In genomic region chr20:31862157-31862470, GRCh38 we compare ENCODE assay signal across 9 cellular contexts. TPM values are rescaled to one million over a fixed set of nuclear protein-coding genes. Genes with fewer than 3 reads are reported as not detected.
DNase-seq lines count a peak whose midpoint lies in the region; ATAC-seq and TF ChIP-seq lines count a peak whose summit lies in the region.
"Had no signal": no experiment of that assay in that cellular context is flagged by ENCODE, and none has a peak within 500 bp of the region (broad histone marks: within the 10 kb centered on the region; RNA-seq: fewer than 3 reads in every experiment).

No MANE protein-coding gene starts in this region.

- H3K4me3 ChIP-seq in mesendoderm (ENCODE audit: low read length), result peak overlapping the region; percentile 2

- H2BK120ac ChIP-seq in mesendoderm (ENCODE audit: low read depth, low read length), result no peak overlapping the region

- H3K4ac ChIP-seq in mesendoderm (ENCODE audit: low read depth, low read length), result no peak overlapping the region

- in situ Hi-C loops in GM13976 (cut with MboI; ENCODE audit: low sequenced_read_pairs, unreplicated experiment), result no loop called here

- no peak overlapping the region for H4K5ac ChIP-seq in mesendoderm (ENCODE audit: low read length)

- H2AK5ac ChIP-seq in mesendoderm (ENCODE audit: low read length), result no peak overlapping the region

- peaks cover 4% of the 10 kb centered on the region for H3K4me1 ChIP-seq in mesendoderm (ENCODE audit: control insufficient read depth, low read depth, low read length)

- H3K4me3 Mint-ChIP-seq in stimulated activated naive CD8-positive, alpha-beta T cell treated with anti-CD3 and anti-CD28 coated beads, Interleukin-15, Interleukin-2, amounts not matched to agents 100 ng/mL and 50 ng/mL, for 24 hours, result peak overlapping the region; percentile 5
- peak overlapping the region; percentile 56 for H3K4me3 Mint-ChIP-seq in activated T-helper 2 cell treated with anti-CD3 and anti-CD28 coated beads, Interferon-gamma antibody, Interleukin-2, Interleukin-4, amounts not matched to agents 10 μg/mL and 5 μg/mL and 100 μg/mL, durations not matched to agents 14 hours and 24 hours and 36 hours (ENCODE audit: low read depth)

- no peaks in the 10 kb centered on the region for H3K79me2 ChIP-seq in mesendoderm (ENCODE audit: control insufficient read depth, insufficient read depth, low read length)

- no peak overlapping the region for H2BK15ac ChIP-seq in mesendoderm (replicated peaks; ENCODE audit: low read depth)

- H3K56ac ChIP-seq in mesendoderm (ENCODE audit: low read length), result peak overlapping the region; percentile 28

- H3K36me3 ChIP-seq in mesendoderm (ENCODE audit: control insufficient read depth, insufficient read depth, low read length), result no peaks in the 10 kb centered on the region

- no peaks in the 10 kb centered on the region for H3K9me3 Mint-ChIP-seq in stimulated activated naive CD8-positive, alpha-beta T cell treated with anti-CD3 and anti-CD28 coated beads, Interleukin-15, Interleukin-2, amounts not matched to agents 100 ng/mL and 50 ng/mL, for 24 hours
- H3K9me3 Mint-ChIP-seq in activated T-helper 2 cell treated with anti-CD3 and anti-CD28 coated beads, Interferon-gamma antibody, Interleukin-2, Interleukin-4, amounts not matched to agents 10 μg/mL and 5 μg/mL and 100 μg/mL, durations not matched to agents 14 hours and 24 hours and 36 hours, result no peaks in the 10 kb centered on the region

- no peak overlapping the region for H3K18ac ChIP-seq in mesendoderm (ENCODE audit: low read length)

- H3K27me3 Mint-ChIP-seq in stimulated activated naive CD8-positive, alpha-beta T cell treated with anti-CD3 and anti-CD28 coated beads, Interleukin-15, Interleukin-2, amounts not matched to agents 100 ng/mL and 50 ng/mL, for 24 hours, result peaks cover 17% of the 10 kb centered on the region
- peaks cover 40% of the 10 kb centered on the region for H3K27me3 Mint-ChIP-seq in activated T-helper 2 cell treated with anti-CD3 and anti-CD28 coated beads, Interferon-gamma antibody, Interleukin-2, Interleukin-4, amounts not matched to agents 10 μg/mL and 5 μg/mL and 100 μg/mL, durations not matched to agents 14 hours and 24 hours and 36 hours (ENCODE audit: low read depth)

- no CpG with 5 or more reads among the region's 5 CpGs for WGBS in mesendoderm (ENCODE audit: extremely low coverage, insufficient coverage, low lambda C conversion rate)

- H3K27ac ChIP-seq in mesendoderm (ENCODE audit: low read depth, low read length), result no peak overlapping the region

- no peak overlapping the region for H2BK5ac ChIP-seq in mesendoderm (ENCODE audit: low read length)

- no peaks in the 10 kb centered on the region for H3K27me3 ChIP-seq in mesendoderm (ENCODE audit: insufficient read depth, low read length, poor library complexity)

- H3K4me1 Mint-ChIP-seq in stimulated activated naive CD8-positive, alpha-beta T cell treated with anti-CD3 and anti-CD28 coated beads, Interleukin-15, Interleukin-2, amounts not matched to agents 100 ng/mL and 50 ng/mL, for 24 hours (ENCODE audit: low read depth), result peaks cover 3% of the 10 kb centered on the region
- peaks cover 8% of the 10 kb centered on the region for H3K4me1 Mint-ChIP-seq in activated T-helper 2 cell treated with anti-CD3 and anti-CD28 coated beads, Interferon-gamma antibody, Interleukin-2, Interleukin-4, amounts not matched to agents 10 μg/mL and 5 μg/mL and 100 μg/mL, durations not matched to agents 14 hours and 24 hours and 36 hours (ENCODE audit: low read depth)

- peak overlapping the region; percentile 34 for H3K4me2 ChIP-seq in mesendoderm (ENCODE audit: low read length)

- no peak for ATAC-seq in stimulated activated naive CD8-positive, alpha-beta T cell treated with anti-CD3 and anti-CD28 coated beads, Interleukin-15, Interleukin-2, amounts not matched to agents 100 U/mL and 50 U/mL, for 24 hours
- ATAC-seq in GM19351 (IDR thresholded peaks at IDR 0.05; ENCODE audit: unreplicated experiment), result no peak

- peak overlapping the region; percentile 4 for H3K9ac ChIP-seq in mesendoderm (ENCODE audit: low read length)

- H3K27ac Mint-ChIP-seq in stimulated activated naive CD8-positive, alpha-beta T cell treated with anti-CD3 and anti-CD28 coated beads, Interleukin-15, Interleukin-2, amounts not matched to agents 100 ng/mL and 50 ng/mL, for 24 hours, result no peak overlapping the region
- no peak overlapping the region for H3K27ac Mint-ChIP-seq in activated T-helper 2 cell treated with anti-CD3 and anti-CD28 coated beads, Interferon-gamma antibody, Interleukin-2, Interleukin-4, amounts not matched to agents 10 μg/mL and 5 μg/mL and 100 μg/mL, durations not matched to agents 14 hours and 24 hours and 36 hours

- no peak overlapping the region for H3K23ac ChIP-seq in mesendoderm (ENCODE audit: low read length)

- H3K36me3 Mint-ChIP-seq in stimulated activated naive CD8-positive, alpha-beta T cell treated with anti-CD3 and anti-CD28 coated beads, Interleukin-15, Interleukin-2, amounts not matched to agents 100 ng/mL and 50 ng/mL, for 24 hours (ENCODE audit: low read depth), result no peaks in the 10 kb centered on the region
- no peaks in the 10 kb centered on the region for H3K36me3 Mint-ChIP-seq in activated T-helper 2 cell treated with anti-CD3 and anti-CD28 coated beads, Interferon-gamma antibody, Interleukin-2, Interleukin-4, amounts not matched to agents 10 μg/mL and 5 μg/mL and 100 μg/mL, durations not matched to agents 14 hours and 24 hours and 36 hours (ENCODE audit: low read depth)

- no peak for DNase-seq in stimulated activated naive CD8-positive, alpha-beta T cell treated with anti-CD3 and anti-CD28 coated beads, Interleukin-15, Interleukin-2, amounts not matched to agents 100 U/mL and 50 U/mL, for 24 hours
- no peak for DNase-seq in activated T-helper 2 cell treated with anti-CD3 and anti-CD28 coated beads, Interferon-gamma antibody, Interleukin-2, Interleukin-4, amounts not matched to agents 10 μg/mL and 5 μg/mL and 100 μg/mL, durations not matched to agents 14 hours and 24 hours and 36 hours (ENCODE audit: low spot score)
- DNase-seq in mesendoderm (no peak), GM13976 (ENCODE audit: low spot score) (no peak), C1 segment of cervical spinal cord (lab: John Stamatoyannopoulos, UW) (no peak), DMS79 (lab: John Stamatoyannopoulos, UW) (no peak)

- H3K79me1 ChIP-seq in mesendoderm (ENCODE audit: low read length), result no peaks in the 10 kb centered on the region

- intact Hi-C loops in activated T-helper 2 cell treated with anti-CD3 and anti-CD28 coated beads, Interferon-gamma antibody, Interleukin-2, Interleukin-4, amounts not matched to agents 10 μg/mL and 5 μg/mL and 100 μg/mL, durations not matched to agents 14 hours and 24 hours and 36 hours (cut with micrococcal nuclease), result no loop called here

- no peak overlapping the region for H4K8ac ChIP-seq in mesendoderm (ENCODE audit: low read depth, low read length)

- no peak for TF ChIP-seq CTCF in GM13976 (IDR thresholded peaks at IDR 0.05; ENCODE audit: borderline replicate concordance, control extremely low read depth, extremely low read depth, insufficient read depth, missing control alignments)

RNA-seq across cellular contexts. Expression of gene DUSP15, which starts 8.2 kb away (rescaled TPM):
- total RNA-seq in activated T-helper 2 cell treated with anti-CD3 and anti-CD28 coated beads, Interferon-gamma antibody, Interleukin-2, Interleukin-4, amounts not matched to agents 10 μg/mL and 5 μg/mL and 100 μg/mL, durations not matched to agents 14 hours and 24 hours and 36 hours, result not detected in 2 replicates
- polyA plus RNA-seq in mesendoderm (2013, experiment 1 of 2), result 0.27 TPM
- 0.15 TPM for polyA plus RNA-seq in mesendoderm (2013, experiment 2 of 2)

RNA-seq across cellular contexts. Expression of gene TTLL9, which starts 8.3 kb away (rescaled TPM):
- not detected in 2 replicates for total RNA-seq in activated T-helper 2 cell treated with anti-CD3 and anti-CD28 coated beads, Interferon-gamma antibody, Interleukin-2, Interleukin-4, amounts not matched to agents 10 μg/mL and 5 μg/mL and 100 μg/mL, durations not matched to agents 14 hours and 24 hours and 36 hours
- polyA plus RNA-seq in mesendoderm (2013, experiment 1 of 2), result not detected
- polyA plus RNA-seq in mesendoderm (2013, experiment 2 of 2), result 0.01 TPM
- total RNA-seq: kidney epithelial cell had no signal

RNA-seq across cellular contexts. Expression of gene FOXS1, which starts 16.7 kb away (rescaled TPM):
- not detected in 2 replicates for total RNA-seq in activated T-helper 2 cell treated with anti-CD3 and anti-CD28 coated beads, Interferon-gamma antibody, Interleukin-2, Interleukin-4, amounts not matched to agents 10 μg/mL and 5 μg/mL and 100 μg/mL, durations not matched to agents 14 hours and 24 hours and 36 hours
- 0.03 TPM for polyA plus RNA-seq in mesendoderm (2013, experiment 1 of 2)
- not detected for polyA plus RNA-seq in mesendoderm (2013, experiment 2 of 2)

RNA-seq across cellular contexts. Expression of gene MYLK2, which starts 43.0 kb away (rescaled TPM):
- total RNA-seq in activated T-helper 2 cell treated with anti-CD3 and anti-CD28 coated beads, Interferon-gamma antibody, Interleukin-2, Interleukin-4, amounts not matched to agents 10 μg/mL and 5 μg/mL and 100 μg/mL, durations not matched to agents 14 hours and 24 hours and 36 hours, result 0.27 and 0.51 TPM in 2 replicates
- 0.14 TPM for polyA plus RNA-seq in mesendoderm (2013, experiment 1 of 2)
- polyA plus RNA-seq in mesendoderm (2013, experiment 2 of 2), result 0.22 TPM
